Comparison of ENCODE assay signal across 2 cellular contexts in the genomic region with DNA sequence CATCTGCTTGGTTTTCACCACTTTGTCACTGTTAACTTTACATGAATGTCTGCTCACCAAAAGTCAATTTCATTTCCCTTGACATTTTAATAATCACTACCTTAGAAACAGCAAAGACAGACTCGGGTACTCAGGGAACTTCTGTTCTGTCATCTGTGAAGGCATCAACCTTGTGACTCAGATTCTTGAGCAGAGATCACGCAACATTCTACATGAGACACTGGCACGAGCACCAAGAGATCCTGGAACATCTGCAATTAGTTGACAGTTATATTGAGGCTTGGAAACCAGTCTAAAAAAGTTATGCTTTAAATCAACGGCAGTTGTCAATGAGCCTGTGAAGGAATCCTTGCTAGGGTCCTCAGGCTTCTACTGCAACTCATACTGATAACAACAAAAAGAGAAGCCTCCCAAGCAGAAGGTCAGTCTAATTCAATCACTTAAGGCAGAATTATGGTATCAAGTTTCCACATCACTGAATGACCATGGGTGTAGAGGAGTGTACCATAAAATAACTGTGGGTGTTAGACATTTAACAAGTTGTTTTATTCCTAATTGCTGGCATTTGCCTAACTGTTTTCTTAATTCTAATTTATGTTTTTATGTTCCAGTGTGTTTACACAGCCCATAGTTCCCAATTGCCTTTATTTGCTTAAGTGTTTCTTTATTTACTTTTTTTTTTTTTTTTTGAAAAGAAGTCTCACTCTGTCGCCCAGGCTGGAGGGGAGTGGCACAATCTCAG.
TF ChIP-seq lines count a peak whose summit lies in the region.

No MANE protein-coding gene starts in this region.

TF ChIP-seq in SK-N-SH, 30 proteins besides CTCF, POLR2A, EP300 and RAD21 (continued from another document):
- TF ChIP-seq USF1 (IDR thresholded peaks at IDR 0.05; ENCODE audit: borderline replicate concordance, low read depth) (no peak), ZBTB33 (IDR thresholded peaks at IDR 0.05; ENCODE audit: borderline replicate concordance, low read depth) (no peak), MEF2A (IDR thresholded peaks at IDR 0.05; ENCODE audit: borderline replicate concordance, low read depth) (no peak), ELF1 (IDR thresholded peaks at IDR 0.05) (no peak), POLR2AphosphoS5 (IDR thresholded peaks at IDR 0.05; ENCODE audit: low read depth, low read length) (no peak), GABPA (IDR thresholded peaks at IDR 0.05; ENCODE audit: low read depth) (no peak), EZH2phosphoT487 (IDR thresholded peaks at IDR 0.05; ENCODE audit: borderline replicate concordance, low read depth) (no peak), SMC3 (IDR thresholded peaks at IDR 0.05; ENCODE audit: low read depth, low read length) (no peak), NRF1 (IDR thresholded peaks at IDR 0.05; ENCODE audit: low read depth, low read length) (no peak), JUND (IDR thresholded peaks at IDR 0.05) (no peak), GATA2 (CRISPR knock-in tag; IDR thresholded peaks at IDR 0.05) (no peak), CHD2 (IDR thresholded peaks at IDR 0.05; ENCODE audit: low read length, partially characterized antibody) (no peak), FOXJ3 (CRISPR knock-in tag; IDR thresholded peaks at IDR 0.05) (no peak)
- TF ChIP-seq, protein P1, sequence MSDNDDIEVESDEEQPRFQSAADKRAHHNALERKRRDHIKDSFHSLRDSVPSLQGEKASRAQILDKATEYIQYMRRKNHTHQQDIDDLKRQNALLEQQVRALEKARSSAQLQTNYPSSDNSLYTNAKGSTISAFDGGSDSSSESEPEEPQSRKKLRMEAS (IDR thresholded peaks at IDR 0.05; ENCODE audit: low read depth) = no peak
- TF ChIP-seq, protein P2, sequence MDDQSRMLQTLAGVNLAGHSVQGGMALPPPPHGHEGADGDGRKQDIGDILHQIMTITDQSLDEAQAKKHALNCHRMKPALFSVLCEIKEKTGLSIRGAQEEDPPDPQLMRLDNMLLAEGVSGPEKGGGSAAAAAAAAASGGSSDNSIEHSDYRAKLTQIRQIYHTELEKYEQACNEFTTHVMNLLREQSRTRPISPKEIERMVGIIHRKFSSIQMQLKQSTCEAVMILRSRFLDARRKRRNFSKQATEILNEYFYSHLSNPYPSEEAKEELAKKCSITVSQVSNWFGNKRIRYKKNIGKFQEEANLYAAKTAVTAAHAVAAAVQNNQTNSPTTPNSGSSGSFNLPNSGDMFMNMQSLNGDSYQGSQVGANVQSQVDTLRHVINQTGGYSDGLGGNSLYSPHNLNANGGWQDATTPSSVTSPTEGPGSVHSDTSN (IDR thresholded peaks at IDR 0.05) = no peak
- TF ChIP-seq, protein P3, sequence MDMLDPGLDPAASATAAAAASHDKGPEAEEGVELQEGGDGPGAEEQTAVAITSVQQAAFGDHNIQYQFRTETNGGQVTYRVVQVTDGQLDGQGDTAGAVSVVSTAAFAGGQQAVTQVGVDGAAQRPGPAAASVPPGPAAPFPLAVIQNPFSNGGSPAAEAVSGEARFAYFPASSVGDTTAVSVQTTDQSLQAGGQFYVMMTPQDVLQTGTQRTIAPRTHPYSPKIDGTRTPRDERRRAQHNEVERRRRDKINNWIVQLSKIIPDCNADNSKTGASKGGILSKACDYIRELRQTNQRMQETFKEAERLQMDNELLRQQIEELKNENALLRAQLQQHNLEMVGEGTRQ (IDR thresholded peaks at IDR 0.05; ENCODE audit: borderline replicate concordance, low read depth, low read length) = no peak

TF ChIP-seq in SK-N-SH treated with all-trans-retinoic acid at 6 μM for 48 hours, 23 proteins besides CTCF, POLR2A, EP300 and RAD21 (continued from another document):
- no peak for TF ChIP-seq CSRNP3 (CRISPR knock-in tag; IDR thresholded peaks at IDR 0.05)
- no peak for TF ChIP-seq BACH2 (CRISPR knock-in tag; IDR thresholded peaks at IDR 0.05; ENCODE audit: borderline replicate concordance)
- no peak for TF ChIP-seq GLIS3 (CRISPR knock-in tag; IDR thresholded peaks at IDR 0.05)
- TF ChIP-seq, protein P4, sequence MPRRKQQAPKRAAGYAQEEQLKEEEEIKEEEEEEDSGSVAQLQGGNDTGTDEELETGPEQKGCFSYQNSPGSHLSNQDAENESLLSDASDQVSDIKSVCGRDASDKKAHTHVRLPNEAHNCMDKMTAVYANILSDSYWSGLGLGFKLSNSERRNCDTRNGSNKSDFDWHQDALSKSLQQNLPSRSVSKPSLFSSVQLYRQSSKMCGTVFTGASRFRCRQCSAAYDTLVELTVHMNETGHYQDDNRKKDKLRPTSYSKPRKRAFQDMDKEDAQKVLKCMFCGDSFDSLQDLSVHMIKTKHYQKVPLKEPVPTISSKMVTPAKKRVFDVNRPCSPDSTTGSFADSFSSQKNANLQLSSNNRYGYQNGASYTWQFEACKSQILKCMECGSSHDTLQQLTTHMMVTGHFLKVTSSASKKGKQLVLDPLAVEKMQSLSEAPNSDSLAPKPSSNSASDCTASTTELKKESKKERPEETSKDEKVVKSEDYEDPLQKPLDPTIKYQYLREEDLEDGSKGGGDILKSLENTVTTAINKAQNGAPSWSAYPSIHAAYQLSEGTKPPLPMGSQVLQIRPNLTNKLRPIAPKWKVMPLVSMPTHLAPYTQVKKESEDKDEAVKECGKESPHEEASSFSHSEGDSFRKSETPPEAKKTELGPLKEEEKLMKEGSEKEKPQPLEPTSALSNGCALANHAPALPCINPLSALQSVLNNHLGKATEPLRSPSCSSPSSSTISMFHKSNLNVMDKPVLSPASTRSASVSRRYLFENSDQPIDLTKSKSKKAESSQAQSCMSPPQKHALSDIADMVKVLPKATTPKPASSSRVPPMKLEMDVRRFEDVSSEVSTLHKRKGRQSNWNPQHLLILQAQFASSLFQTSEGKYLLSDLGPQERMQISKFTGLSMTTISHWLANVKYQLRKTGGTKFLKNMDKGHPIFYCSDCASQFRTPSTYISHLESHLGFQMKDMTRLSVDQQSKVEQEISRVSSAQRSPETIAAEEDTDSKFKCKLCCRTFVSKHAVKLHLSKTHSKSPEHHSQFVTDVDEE (CRISPR knock-in tag; IDR thresholded peaks at IDR 0.05) = no peak
- no peak for TF ChIP-seq ESRRG (CRISPR knock-in tag; IDR thresholded peaks at IDR 0.05)
- TF ChIP-seq ARNTL (CRISPR knock-in tag; IDR thresholded peaks at IDR 0.05; ENCODE audit: borderline replicate concordance, low read depth) = no peak
- no peak for TF ChIP-seq SNAI2 (CRISPR knock-in tag; IDR thresholded peaks at IDR 0.05)
- TF ChIP-seq ZNF565 (CRISPR knock-in tag; conservative IDR thresholded peaks at IDR 0.05; ENCODE audit: low read depth) = no peak
- no peak for TF ChIP-seq PPARA (CRISPR knock-in tag; IDR thresholded peaks at IDR 0.05; ENCODE audit: borderline replicate concordance)
